ENCODE assay signal across 25 cellular contexts in genomic region chr4:180219080-180219479, GRCh38.
DNase-seq lines count a peak whose midpoint lies in the region; ATAC-seq and TF ChIP-seq lines count a peak whose summit lies in the region.
"Had no signal": no experiment of that assay in that cellular context is flagged by ENCODE, and none has a peak within 500 bp of the region (broad histone marks: within the 10 kb centered on the region; RNA-seq: fewer than 3 reads in every experiment).

No MANE protein-coding gene starts in this region.

- ATAC-seq in GM18909 (IDR thresholded peaks at IDR 0.05; ENCODE audit: poor library complexity, unreplicated experiment), result peak; percentile 55
- peak; percentile 50 for ATAC-seq in HG03139 (IDR thresholded peaks at IDR 0.05; ENCODE audit: unreplicated experiment)
- no peak for ATAC-seq in HG02885 (IDR thresholded peaks at IDR 0.05; ENCODE audit: poor library complexity, unreplicated experiment)
- no peak for ATAC-seq in HG03342 (IDR thresholded peaks at IDR 0.05; ENCODE audit: unreplicated experiment)
- ATAC-seq in GM21447 (IDR thresholded peaks at IDR 0.05; ENCODE audit: unreplicated experiment), result no peak
- ATAC-seq: GM12878 had no signal

- DNase-seq in epithelial cell of proximal tubule (ENCODE audit: low read depth), result peak; percentile 3
- peak; percentile 45 for DNase-seq in renal cortical epithelial cell (ENCODE audit: low read depth)
- no peak for DNase-seq in putamen (ENCODE audit: low spot score)
- DNase-seq: 8988T; ACHN; BE2C; C1 segment of cervical spinal cord; CD4-positive, alpha-beta memory T cell; CD4-positive, CD25-positive, alpha-beta regulatory T cell; CD8-positive, alpha-beta memory T cell; COR-L47; DMS 273 treated with DMSO at 0.1 percent for 48 hours; DMS153; DMS53; DMS79; DND-41; EL; GDM1 had no signal

- TF ChIP-seq CTCF in epithelial cell of proximal tubule (conservative IDR thresholded peaks at IDR 0.05; ENCODE audit: low read depth, low read length), result no peak

- no peak overlapping the region for H3K4me3 ChIP-seq in epithelial cell of proximal tubule (ENCODE audit: low read depth, low read length)
- H3K4me3 ChIP-seq: BLaER1, GM12878 had no signal

Comparison
In these comparisons a context has a peak if more than half of its experiments do, and no peak if none do; other contexts are left out.
1. ATAC-seq: peak in GM18909 (single experiment) and HG03139 (single experiment); none in HG02885 (single experiment), HG03342 (single experiment) and GM21447 (single experiment).